In genomic region chr11:84812351-84813083, GRCh38 we compare ENCODE assay signal across 23 cellular contexts.
DNase-seq lines count a peak whose midpoint lies in the region; ATAC-seq and TF ChIP-seq lines count a peak whose summit lies in the region.
"Had no signal": no experiment of that assay in that cellular context is flagged by ENCODE, and none has a peak within 500 bp of the region (broad histone marks: within the 10 kb centered on the region; RNA-seq: fewer than 3 reads in every experiment).

No MANE protein-coding gene starts in this region.

- H3K9ac ChIP-seq in PC-3 (ENCODE audit: low read length) (no peak overlapping the region), SK-N-SH (no peak overlapping the region)

- TF ChIP-seq POLR2A in Peyer's patch (IDR thresholded peaks at IDR 0.05): no peak

- DNase-seq in HFF-Myc (ENCODE audit: extremely low read depth, low read depth): peak; percentile 9
- DNase-seq in PC-3: no peak
- DNase-seq in fibroblast of gingiva (ENCODE audit: low read depth): peak; percentile 27
- DNase-seq in middle frontal gyrus (ENCODE audit: extremely low spot score, low spot score): peak; percentile 43
- DNase-seq in activated naive CD4-positive, alpha-beta T cell treated with anti-CD3 and anti-CD28 coated beads, Interleukin-2, amount 50 U/mL, for 72 hours (ENCODE audit: low spot score in 2 of 2): no peak
- DNase-seq in Peyer's patch: no peak
- DNase-seq in SK-N-SH: no peak
- no peak for DNase-seq in SW480 (ENCODE audit: low spot score)
- DNase-seq: activated CD4-positive, alpha-beta T cell treated with anti-CD3 and anti-CD28 coated beads, Interleukin-2, amount 50 U/mL, for 4 hours; kidney glomerular epithelial cell; NCI-H1417 treated with DMSO at 0.1 percent for 48 hours; NCI-H2081 treated with DMSO at 0.1 percent for 48 hours; NCI-H510A treated with DMSO at 0.1 percent for 48 hours; sigmoid colon; stimulated activated CD4-positive, alpha-beta T cell treated with anti-CD3 and anti-CD28 coated beads, Interleukin-15, amount 100 ng/mL, for 24 hours; stomach; transverse colon had no signal

- H4K20me1 ChIP-seq in PC-3 (ENCODE audit: low read length): no peaks in the 10 kb centered on the region
- H4K20me1 ChIP-seq in SK-N-SH (ENCODE audit: insufficient read depth): no peaks in the 10 kb centered on the region

- H3K4me2 ChIP-seq in PC-3 (ENCODE audit: low read length) (no peak overlapping the region), SK-N-SH (no peak overlapping the region)

- H3K36me3 ChIP-seq in PC-3 (ENCODE audit: low read depth, low read length): no peaks in the 10 kb centered on the region
- H3K36me3 ChIP-seq in Peyer's patch: no peaks in the 10 kb centered on the region
- H3K36me3 ChIP-seq in SK-N-SH (replicated peaks in 1 of 2; ENCODE audit: control insufficient read depth in 1 of 2, insufficient read depth in 2 of 2, low read length in 1 of 2): no peaks in the 10 kb centered on the region
- H3K36me3 ChIP-seq: neutrophil, sigmoid colon, stomach, transverse colon had no signal

- peak; percentile 57 for ATAC-seq in PC-3
- ATAC-seq in activated naive CD4-positive, alpha-beta T cell treated with anti-CD3 and anti-CD28 coated beads, Interleukin-2, amount 50 U/mL, for 72 hours: no peak
- ATAC-seq: esophagus mucosa, WTC11 had no signal

- H3K27me3 ChIP-seq in PC-3 (ENCODE audit: low read length): no peaks in the 10 kb centered on the region
- H3K27me3 ChIP-seq in Peyer's patch: no peaks in the 10 kb centered on the region
- no peaks in the 10 kb centered on the region for H3K27me3 ChIP-seq in SK-N-SH (ENCODE audit: insufficient read depth)
- H3K27me3 ChIP-seq: neutrophil, sigmoid colon, stomach, transverse colon had no signal

- H2AFZ ChIP-seq in PC-3 (ENCODE audit: low read length) (no peak overlapping the region), SK-N-SH (ENCODE audit: low read depth) (no peak overlapping the region)

- peaks cover 14% of the 10 kb centered on the region in 2 donors for H3K9me3 Mint-ChIP-seq in activated naive CD4-positive, alpha-beta T cell treated with anti-CD3 and anti-CD28 coated beads, Interleukin-2, amount 50 U/mL, for 72 hours
- H3K9me3 Mint-ChIP-seq: IgD-negative memory B cell, WTC11 had no signal

- no TSS peak for BruUV-seq in PC-3 (replicated peaks; lab: Mats Ljungman, UMichigan)

- H3F3A ChIP-seq in PC-3 (ENCODE audit: low read length, unreplicated experiment) (no peaks in the 10 kb centered on the region), SK-N-SH (replicated peaks; ENCODE audit: insufficient read depth) (no peaks in the 10 kb centered on the region)

- no peak for TF ChIP-seq CTCF in HFF-Myc (IDR thresholded peaks at IDR 0.05; ENCODE audit: low read depth, low read length, missing control alignments)
- TF ChIP-seq CTCF in PC-3 (conservative IDR thresholded peaks at IDR 0.05; ENCODE audit: low read depth, low read length): no peak
- no peak for TF ChIP-seq CTCF in Peyer's patch (IDR thresholded peaks at IDR 0.05)
- no peak for TF ChIP-seq CTCF in SK-N-SH (IDR thresholded peaks at IDR 0.05)

- POLR2A ChIA-PET in PC-3 (lab: Charles Lee; ENCODE audit: unreplicated experiment): no interaction called here
- POLR2A ChIA-PET in SK-N-SH (lab: Yijun Ruan, JAX): no interaction called here

- H3K4me1 ChIP-seq in PC-3 (ENCODE audit: insufficient read depth, low read length): peaks cover 7% of the 10 kb centered on the region
- no peaks in the 10 kb centered on the region for H3K4me1 ChIP-seq in Peyer's patch
- H3K4me1 ChIP-seq in SK-N-SH (ENCODE audit: control insufficient read depth in 1 of 2, insufficient read depth in 2 of 2, low read depth in 1 of 2, low read length in 1 of 2): no peaks in the 10 kb centered on the region; a peak in 1 of 4 replicates
- H3K4me1 ChIP-seq: sigmoid colon, stomach, transverse colon had no signal

- intact Hi-C loops in PC-3 (cut with micrococcal nuclease): no loop called here

- WGBS in SK-N-SH (ENCODE audit: low lambda C conversion rate): 20% methylated on average over 4 of the region's 4 CpGs

- no peaks in the 10 kb centered on the region for H3K9me3 ChIP-seq in PC-3 (ENCODE audit: low read length)
- H3K9me3 ChIP-seq in Peyer's patch: no peaks in the 10 kb centered on the region
- H3K9me3 ChIP-seq in SK-N-SH: no peaks in the 10 kb centered on the region
- H3K9me3 ChIP-seq: neutrophil, transverse colon had no signal

- no peak overlapping the region for H3K27ac Mint-ChIP-seq in activated naive CD4-positive, alpha-beta T cell treated with anti-CD3 and anti-CD28 coated beads, Interleukin-2, amount 50 U/mL, for 72 hours
- H3K27ac Mint-ChIP-seq: activated naive CD8-positive, alpha-beta T cell; IgD-negative memory B cell; progenitor cell of endocrine pancreas; WTC11 had no signal

- H3K4me3 ChIP-seq in HFF-Myc (replicated peaks; ENCODE audit: low read depth, low read length): no peak overlapping the region
- H3K4me3 ChIP-seq in PC-3 (ENCODE audit: low read length): no peak overlapping the region
- H3K4me3 ChIP-seq in Peyer's patch: no peak overlapping the region
- no peak overlapping the region for H3K4me3 ChIP-seq in SK-N-SH (ENCODE audit: low read depth in 2 of 2, low read length in 1 of 2)
- H3K4me3 ChIP-seq: sigmoid colon, stomach, transverse colon had no signal

- H3K27ac ChIP-seq in PC-3 (ENCODE audit: low read length): no peak overlapping the region
- H3K27ac ChIP-seq in Peyer's patch: no peak overlapping the region
- no peak overlapping the region for H3K27ac ChIP-seq in SK-N-SH (ENCODE audit: low read depth in 2 of 2, low read length in 1 of 2)
- H3K27ac ChIP-seq: neutrophil, sigmoid colon, stomach, transverse colon had no signal

- H3K36me3 Mint-ChIP-seq in activated naive CD4-positive, alpha-beta T cell treated with anti-CD3 and anti-CD28 coated beads, Interleukin-2, amount 50 U/mL, for 72 hours: no peaks in the 10 kb centered on the region
- H3K36me3 Mint-ChIP-seq: activated naive CD8-positive, alpha-beta T cell; IgD-negative memory B cell; WTC11 had no signal

- TF ChIP-seq RAD21 in SK-N-SH (IDR thresholded peaks at IDR 0.05; ENCODE audit: low read length): no peak

- H3K79me2 ChIP-seq in PC-3 (ENCODE audit: low read length): no peaks in the 10 kb centered on the region
- no peaks in the 10 kb centered on the region for H3K79me2 ChIP-seq in SK-N-SH (ENCODE audit: insufficient read depth)

- CTCF ChIA-PET in PC-3 (lab: Charles Lee): no interaction called here
- CTCF ChIA-PET in SK-N-SH (lab: Yijun Ruan, JAX): no interaction called here

- H3K9me2 ChIP-seq in PC-3 (replicated peaks; ENCODE audit: low read length): no peaks in the 10 kb centered on the region
- H3K9me2 ChIP-seq in SK-N-SH: no peaks in the 10 kb centered on the region

- TF ChIP-seq EP300 in SK-N-SH (IDR thresholded peaks at IDR 0.05; ENCODE audit: borderline replicate concordance in 1 of 2, low read depth in 1 of 2, low read length in 1 of 2): no peak

TF ChIP-seq in SK-N-SH, 30 proteins besides CTCF, POLR2A, EP300 and RAD21:
- TF ChIP-seq, protein P1, sequence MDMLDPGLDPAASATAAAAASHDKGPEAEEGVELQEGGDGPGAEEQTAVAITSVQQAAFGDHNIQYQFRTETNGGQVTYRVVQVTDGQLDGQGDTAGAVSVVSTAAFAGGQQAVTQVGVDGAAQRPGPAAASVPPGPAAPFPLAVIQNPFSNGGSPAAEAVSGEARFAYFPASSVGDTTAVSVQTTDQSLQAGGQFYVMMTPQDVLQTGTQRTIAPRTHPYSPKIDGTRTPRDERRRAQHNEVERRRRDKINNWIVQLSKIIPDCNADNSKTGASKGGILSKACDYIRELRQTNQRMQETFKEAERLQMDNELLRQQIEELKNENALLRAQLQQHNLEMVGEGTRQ (IDR thresholded peaks at IDR 0.05; ENCODE audit: borderline replicate concordance, low read depth, low read length): no peak
- TF ChIP-seq FOSL2 (IDR thresholded peaks at IDR 0.05; ENCODE audit: borderline replicate concordance, low read depth): no peak
- no peak for TF ChIP-seq EZH2phosphoT487 (IDR thresholded peaks at IDR 0.05; ENCODE audit: borderline replicate concordance, low read depth)
- no peak for TF ChIP-seq CHD2 (IDR thresholded peaks at IDR 0.05; ENCODE audit: low read length, partially characterized antibody)
- no peak for TF ChIP-seq SIN3A (IDR thresholded peaks at IDR 0.05; ENCODE audit: borderline replicate concordance, low read depth, low read length)

Comparison
In these comparisons a context has a peak if more than half of its experiments do, and no peak if none do; other contexts are left out.
1. DNase-seq: peak in HFF-Myc (single experiment), fibroblast of gingiva (single experiment) and middle frontal gyrus (single experiment); none in PC-3 (single experiment), activated naive CD4-positive, alpha-beta T cell treated with anti-CD3 and anti-CD28 coated beads, Interleukin-2, amount 50 U/mL, for 72 hours (0 of 2), Peyer's patch (0 of 3), SK-N-SH (single experiment) and SW480 (single experiment).